In genomic region chr18:27366151-27366550, GRCh38 we compare ENCODE assay signal across 23 cellular contexts.
DNase-seq lines count a peak whose midpoint lies in the region; ATAC-seq, FAIRE-seq and TF ChIP-seq lines count a peak whose summit lies in the region.
"Had no signal": no experiment of that assay in that cellular context is flagged by ENCODE, and none has a peak within 500 bp of the region (broad histone marks: within the 10 kb centered on the region; RNA-seq: fewer than 3 reads in every experiment).

No MANE protein-coding gene starts in this region.

- DNase-seq in SKM-1 treated with dmso at 0.1 percent for 144 hours (lab: John Stamatoyannopoulos, UW; ENCODE audit: unreplicated experiment) (peak; percentile 8), SKM-1 (lab: John Stamatoyannopoulos, UW; ENCODE audit: unreplicated experiment) (no peak), bronchial epithelial cell (ENCODE audit: low read depth) (peak; percentile 2), mesenchymal stem cell (peak; percentile 26), osteoblast (ENCODE audit: insufficient read length, low spot score, missing footprints) (no peak), Kasumi-1 (lab: John Stamatoyannopoulos, UW) (no peak)
- DNase-seq: 8988T; ACHN; AML-193; BE2C; CD4-positive, alpha-beta T cell; CD8-positive, alpha-beta memory T cell; DMS 273 treated with DMSO at 0.1 percent for 48 hours; DMS79; EL; GDM1; H9 had no signal

- no peak overlapping the region for H3K18ac ChIP-seq in mesenchymal stem cell (ENCODE audit: low read depth in 1 of 2, low read length in 2 of 2)

- H3K23ac ChIP-seq in mesenchymal stem cell (ENCODE audit: low read length in 2 of 2): no peak overlapping the region

- H3K27me3 ChIP-seq in bronchial epithelial cell (ENCODE audit: control insufficient read depth, insufficient read depth, low read length): no peaks in the 10 kb centered on the region
- H3K27me3 ChIP-seq in mesenchymal stem cell (ENCODE audit: control insufficient read depth in 1 of 2, insufficient read depth in 1 of 2, low read length in 2 of 2): no peaks in the 10 kb centered on the region
- H3K27me3 ChIP-seq in osteoblast (ENCODE audit: insufficient read depth, low read length): no peaks in the 10 kb centered on the region
- H3K27me3 ChIP-seq: BE2C; BLaER1 treated with 17β-estradiol and CSF1 and Interleukin-3, amounts not matched to agents 10 nM and 100 nM had no signal

- no peak overlapping the region for H3K4ac ChIP-seq in mesenchymal stem cell (ENCODE audit: low read depth in 1 of 2, low read length in 2 of 2)

- H3K4me2 ChIP-seq in mesenchymal stem cell (ENCODE audit: low read length, poor library complexity, severe bottlenecking) (no peak overlapping the region), osteoblast (ENCODE audit: insufficient read depth, low read length) (no peak overlapping the region)
- H3K4me2 ChIP-seq: A549; BLaER1 treated with 17β-estradiol and CSF1 and Interleukin-3, amounts not matched to agents 10 nM and 100 nM; GM23338 had no signal

- FAIRE-seq in bronchial epithelial cell (lab: Jason Lieb, UNC): no peak
- FAIRE-seq: A549, GM12878 had no signal

- H3K9ac ChIP-seq in mesenchymal stem cell (ENCODE audit: low read length): no peak overlapping the region
- H3K9ac ChIP-seq: BLaER1 treated with 17β-estradiol and CSF1 and Interleukin-3, amounts not matched to agents 10 nM and 100 nM had no signal

- H3K27ac ChIP-seq in mesenchymal stem cell (ENCODE audit: low read length, poor library complexity, severe bottlenecking): no peak overlapping the region
- no peak overlapping the region for H3K27ac ChIP-seq in osteoblast (ENCODE audit: low read depth, low read length)
- H3K27ac ChIP-seq: A549; BLaER1 treated with 17β-estradiol and CSF1 and Interleukin-3, amounts not matched to agents 10 nM and 100 nM had no signal

- H2BK5ac ChIP-seq in mesenchymal stem cell (ENCODE audit: low read depth, low read length, poor library complexity, severe bottlenecking): no peak overlapping the region

- H3K4me3 ChIP-seq in bronchial epithelial cell (ENCODE audit: low read depth, low read length) (no peak overlapping the region), mesenchymal stem cell (ENCODE audit: insufficient read depth in 1 of 2, low read depth in 1 of 2, low read length in 2 of 2) (no peak overlapping the region), osteoblast (ENCODE audit: insufficient read depth, low read length) (no peak overlapping the region)
- H3K4me3 ChIP-seq: A549; BLaER1 treated with 17β-estradiol and CSF1 and Interleukin-3, amounts not matched to agents 10 nM and 100 nM; GM12878; GM23338 had no signal

- H2BK15ac ChIP-seq in mesenchymal stem cell (ENCODE audit: low read depth, poor library complexity, severe bottlenecking): no peak overlapping the region

- H2BK120ac ChIP-seq in mesenchymal stem cell (ENCODE audit: low read depth, low read length): no peak overlapping the region

- WGBS in mesenchymal stem cell: no CpG with 5 or more reads among the region's 1 CpG

- no peaks in the 10 kb centered on the region for H4K20me1 ChIP-seq in osteoblast (ENCODE audit: insufficient read depth, low read length)
- H4K20me1 ChIP-seq: BLaER1 treated with 17β-estradiol and CSF1 and Interleukin-3, amounts not matched to agents 10 nM and 100 nM had no signal

- H2BK12ac ChIP-seq in mesenchymal stem cell (ENCODE audit: low read length in 2 of 2): no peak overlapping the region

- no peak for ATAC-seq in GM18870 (IDR thresholded peaks at IDR 0.05; ENCODE audit: unreplicated experiment)
- ATAC-seq: A549, GM12878, GM23338, HCT116 had no signal

- no peak overlapping the region for H3K14ac ChIP-seq in mesenchymal stem cell (ENCODE audit: low read length in 2 of 2)

- H3K9me3 ChIP-seq in mesenchymal stem cell (ENCODE audit: control insufficient read depth, low read length): no peaks in the 10 kb centered on the region
- H3K9me3 ChIP-seq in osteoblast (ENCODE audit: low read depth, low read length): no peaks in the 10 kb centered on the region
- H3K9me3 ChIP-seq: A549; BE2C; BLaER1 treated with 17β-estradiol and CSF1 and Interleukin-3, amounts not matched to agents 10 nM and 100 nM had no signal

- H3K79me2 ChIP-seq in osteoblast (ENCODE audit: insufficient read depth, low read length): no peaks in the 10 kb centered on the region

- no peak for TF ChIP-seq CTCF in bronchial epithelial cell (IDR thresholded peaks at IDR 0.05; ENCODE audit: insufficient read depth, low read length, severe bottlenecking)
- no peak for TF ChIP-seq CTCF in osteoblast (IDR thresholded peaks at IDR 0.05; ENCODE audit: extremely low read depth, low read depth, low read length)

- no peak overlapping the region for H4K8ac ChIP-seq in mesenchymal stem cell (ENCODE audit: low read length)

- H3K36me3 ChIP-seq in bronchial epithelial cell (ENCODE audit: control insufficient read depth, insufficient read depth, low read length) (no peaks in the 10 kb centered on the region), mesenchymal stem cell (ENCODE audit: control insufficient read depth in 1 of 2, insufficient read depth in 2 of 2, low read depth in 1 of 2, low read length in 2 of 2) (no peaks in the 10 kb centered on the region), osteoblast (ENCODE audit: insufficient read depth, low read length) (no peaks in the 10 kb centered on the region)
- H3K36me3 ChIP-seq: BE2C; BLaER1 treated with 17β-estradiol and CSF1 and Interleukin-3, amounts not matched to agents 10 nM and 100 nM had no signal

- H2AK5ac ChIP-seq in mesenchymal stem cell (ENCODE audit: low read length, severe bottlenecking): no peak overlapping the region

- H3K4me1 ChIP-seq in mesenchymal stem cell (ENCODE audit: control insufficient read depth, insufficient read depth, low read depth, low read length) (no peaks in the 10 kb centered on the region), osteoblast (ENCODE audit: insufficient read depth, low read length) (no peaks in the 10 kb centered on the region)
- H3K4me1 ChIP-seq: A549; BE2C; BLaER1 treated with 17β-estradiol and CSF1 and Interleukin-3, amounts not matched to agents 10 nM and 100 nM had no signal

- H2AFZ ChIP-seq in mesenchymal stem cell (ENCODE audit: low read depth, low read length) (no peak overlapping the region), osteoblast (ENCODE audit: low read length) (no peak overlapping the region)
- H2AFZ ChIP-seq: GM23338 had no signal

- H4K91ac ChIP-seq in mesenchymal stem cell (ENCODE audit: low read length): no peak overlapping the region

- H3K79me1 ChIP-seq in mesenchymal stem cell (replicated peaks; ENCODE audit: low read length, poor library complexity, severe bottlenecking): no peaks in the 10 kb centered on the region

Comparison
In these comparisons a context has a peak if more than half of its experiments do, and no peak if none do; other contexts are left out.
1. DNase-seq: peak in SKM-1 treated with dmso at 0.1 percent for 144 hours (single experiment), bronchial epithelial cell (single experiment) and mesenchymal stem cell (single experiment); none in SKM-1 (single experiment), osteoblast (single experiment) and Kasumi-1 (0 of 2).